In the genomic region with DNA sequence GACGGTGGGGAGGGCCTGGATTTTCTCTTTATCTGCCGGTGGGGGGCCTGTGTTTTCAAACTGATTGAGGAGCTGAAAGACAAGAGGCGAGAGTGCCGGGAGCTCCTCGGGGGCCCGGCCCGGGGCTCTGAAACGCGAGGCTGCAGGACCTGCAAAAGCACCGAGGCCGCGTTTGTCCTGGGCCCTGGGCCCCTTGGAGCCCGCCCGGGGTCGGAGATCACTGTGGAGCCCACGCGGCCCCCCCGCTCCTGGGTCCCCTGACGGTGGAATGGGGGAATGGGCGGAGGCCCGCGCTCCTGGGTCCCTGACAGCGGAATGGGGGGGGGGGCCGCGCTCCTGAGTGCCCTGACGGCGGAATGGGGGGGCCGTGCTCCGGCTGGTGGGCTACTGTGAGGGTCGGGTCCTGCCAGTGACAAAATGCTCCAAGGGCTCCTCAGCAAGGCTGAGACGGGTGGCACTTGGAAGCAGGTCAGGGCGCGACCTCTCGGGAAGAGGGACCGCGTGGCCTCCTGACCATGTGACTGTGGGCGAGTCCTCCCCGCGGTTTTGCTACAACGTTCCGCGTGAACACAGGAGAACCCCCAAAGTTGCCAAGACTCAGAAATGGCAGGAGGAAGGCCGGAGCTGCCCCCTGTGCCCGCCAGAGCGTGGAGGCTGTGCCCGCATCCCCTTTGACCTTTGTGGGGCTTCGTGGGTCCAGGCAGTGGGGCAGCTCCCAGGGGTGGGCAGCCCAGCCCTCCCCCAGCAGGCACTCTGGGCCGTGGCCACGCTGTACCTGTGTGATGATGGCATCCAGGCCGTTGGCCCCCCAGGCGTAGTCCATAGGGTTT, we compare ENCODE assay signal across 2 cellular contexts.
TF ChIP-seq lines count a peak whose summit lies in the region.

No MANE protein-coding gene starts in this region.

TF ChIP-seq in HEK293, 187 proteins besides CTCF, POLR2A, EP300 and RAD21:
- TF ChIP-seq, protein P1, sequence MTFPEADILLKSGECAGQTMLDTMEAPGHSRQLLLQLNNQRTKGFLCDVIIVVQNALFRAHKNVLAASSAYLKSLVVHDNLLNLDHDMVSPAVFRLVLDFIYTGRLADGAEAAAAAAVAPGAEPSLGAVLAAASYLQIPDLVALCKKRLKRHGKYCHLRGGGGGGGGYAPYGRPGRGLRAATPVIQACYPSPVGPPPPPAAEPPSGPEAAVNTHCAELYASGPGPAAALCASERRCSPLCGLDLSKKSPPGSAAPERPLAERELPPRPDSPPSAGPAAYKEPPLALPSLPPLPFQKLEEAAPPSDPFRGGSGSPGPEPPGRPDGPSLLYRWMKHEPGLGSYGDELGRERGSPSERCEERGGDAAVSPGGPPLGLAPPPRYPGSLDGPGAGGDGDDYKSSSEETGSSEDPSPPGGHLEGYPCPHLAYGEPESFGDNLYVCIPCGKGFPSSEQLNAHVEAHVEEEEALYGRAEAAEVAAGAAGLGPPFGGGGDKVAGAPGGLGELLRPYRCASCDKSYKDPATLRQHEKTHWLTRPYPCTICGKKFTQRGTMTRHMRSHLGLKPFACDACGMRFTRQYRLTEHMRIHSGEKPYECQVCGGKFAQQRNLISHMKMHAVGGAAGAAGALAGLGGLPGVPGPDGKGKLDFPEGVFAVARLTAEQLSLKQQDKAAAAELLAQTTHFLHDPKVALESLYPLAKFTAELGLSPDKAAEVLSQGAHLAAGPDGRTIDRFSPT (tag by site-specific recombination; IDR thresholded peaks at IDR 0.05): peak; percentile 51; the same call in 1 of the 2 replicates
- TF ChIP-seq ZFHX2 (tag by site-specific recombination; conservative IDR thresholded peaks at IDR 0.05): no peak

TF ChIP-seq in K562, 482 proteins besides CTCF, POLR2A, EP300 and RAD21:
- TF ChIP-seq, protein P2, sequence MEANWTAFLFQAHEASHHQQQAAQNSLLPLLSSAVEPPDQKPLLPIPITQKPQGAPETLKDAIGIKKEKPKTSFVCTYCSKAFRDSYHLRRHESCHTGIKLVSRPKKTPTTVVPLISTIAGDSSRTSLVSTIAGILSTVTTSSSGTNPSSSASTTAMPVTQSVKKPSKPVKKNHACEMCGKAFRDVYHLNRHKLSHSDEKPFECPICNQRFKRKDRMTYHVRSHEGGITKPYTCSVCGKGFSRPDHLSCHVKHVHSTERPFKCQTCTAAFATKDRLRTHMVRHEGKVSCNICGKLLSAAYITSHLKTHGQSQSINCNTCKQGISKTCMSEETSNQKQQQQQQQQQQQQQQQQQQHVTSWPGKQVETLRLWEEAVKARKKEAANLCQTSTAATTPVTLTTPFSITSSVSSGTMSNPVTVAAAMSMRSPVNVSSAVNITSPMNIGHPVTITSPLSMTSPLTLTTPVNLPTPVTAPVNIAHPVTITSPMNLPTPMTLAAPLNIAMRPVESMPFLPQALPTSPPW (CRISPR knock-in tag; IDR thresholded peaks at IDR 0.05): peak; percentile 21; the same call in 1 of the 2 replicates
- TF ChIP-seq POLR2G (IDR thresholded peaks at IDR 0.05; ENCODE audit: low read depth, low read length) (0 out of 2 replicates have a peak, but pooled peaks have one; percentile 9), MYNN (IDR thresholded peaks at IDR 0.05) (no peak), MYNN (CRISPR knock-in tag; IDR thresholded peaks at IDR 0.05) (no peak)
- TF ChIP-seq, protein P3, sequence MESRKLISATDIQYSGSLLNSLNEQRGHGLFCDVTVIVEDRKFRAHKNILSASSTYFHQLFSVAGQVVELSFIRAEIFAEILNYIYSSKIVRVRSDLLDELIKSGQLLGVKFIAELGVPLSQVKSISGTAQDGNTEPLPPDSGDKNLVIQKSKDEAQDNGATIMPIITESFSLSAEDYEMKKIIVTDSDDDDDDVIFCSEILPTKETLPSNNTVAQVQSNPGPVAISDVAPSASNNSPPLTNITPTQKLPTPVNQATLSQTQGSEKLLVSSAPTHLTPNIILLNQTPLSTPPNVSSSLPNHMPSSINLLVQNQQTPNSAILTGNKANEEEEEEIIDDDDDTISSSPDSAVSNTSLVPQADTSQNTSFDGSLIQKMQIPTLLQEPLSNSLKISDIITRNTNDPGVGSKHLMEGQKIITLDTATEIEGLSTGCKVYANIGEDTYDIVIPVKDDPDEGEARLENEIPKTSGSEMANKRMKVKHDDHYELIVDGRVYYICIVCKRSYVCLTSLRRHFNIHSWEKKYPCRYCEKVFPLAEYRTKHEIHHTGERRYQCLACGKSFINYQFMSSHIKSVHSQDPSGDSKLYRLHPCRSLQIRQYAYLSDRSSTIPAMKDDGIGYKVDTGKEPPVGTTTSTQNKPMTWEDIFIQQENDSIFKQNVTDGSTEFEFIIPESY (CRISPR knock-in tag; IDR thresholded peaks at IDR 0.05): peak; percentile 80
